1 cellular context compared by ENCODE assay signal in genomic region chr11:35418282-35418846, GRCh38.
TF ChIP-seq lines count a peak whose summit lies in the region.

No MANE protein-coding gene starts in this region.

TF ChIP-seq in HEK293, 187 proteins besides CTCF, POLR2A, EP300 and RAD21 (continued from another document):
- TF ChIP-seq, protein P1, sequence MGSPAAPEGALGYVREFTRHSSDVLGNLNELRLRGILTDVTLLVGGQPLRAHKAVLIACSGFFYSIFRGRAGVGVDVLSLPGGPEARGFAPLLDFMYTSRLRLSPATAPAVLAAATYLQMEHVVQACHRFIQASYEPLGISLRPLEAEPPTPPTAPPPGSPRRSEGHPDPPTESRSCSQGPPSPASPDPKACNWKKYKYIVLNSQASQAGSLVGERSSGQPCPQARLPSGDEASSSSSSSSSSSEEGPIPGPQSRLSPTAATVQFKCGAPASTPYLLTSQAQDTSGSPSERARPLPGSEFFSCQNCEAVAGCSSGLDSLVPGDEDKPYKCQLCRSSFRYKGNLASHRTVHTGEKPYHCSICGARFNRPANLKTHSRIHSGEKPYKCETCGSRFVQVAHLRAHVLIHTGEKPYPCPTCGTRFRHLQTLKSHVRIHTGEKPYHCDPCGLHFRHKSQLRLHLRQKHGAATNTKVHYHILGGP (tag by site-specific recombination; IDR thresholded peaks at IDR 0.05) = no peak
- TF ChIP-seq ZNF600 (tag by site-specific recombination; IDR thresholded peaks at IDR 0.05) (peak; percentile 72), ZSCAN4 (tag by site-specific recombination; IDR thresholded peaks at IDR 0.05) (no peak), ZNF133 (tag by site-specific recombination; IDR thresholded peaks at IDR 0.05) (no peak), ZFP3 (tag by site-specific recombination; IDR thresholded peaks at IDR 0.05; ENCODE audit: low read depth) (no peak), SP3 (tag by site-specific recombination; IDR thresholded peaks at IDR 0.05) (peak; percentile 25; the same call in 1 of the 2 replicates), EGR2 (tag by site-specific recombination; IDR thresholded peaks at IDR 0.05; ENCODE audit: low read depth) (no peak), ZNF239 (tag by site-specific recombination; IDR thresholded peaks at IDR 0.05) (no peak), IKZF3 (tag by site-specific recombination; IDR thresholded peaks at IDR 0.05) (0 out of 2 replicates have a peak, but pooled peaks have one; percentile 13), ZBTB6 (tag by site-specific recombination; IDR thresholded peaks at IDR 0.05) (no peak)
TF ChIP-seq in HEK293: peak in this region for 13.
